Comparison of ENCODE assay signal across 1 cellular context in the genomic region with DNA sequence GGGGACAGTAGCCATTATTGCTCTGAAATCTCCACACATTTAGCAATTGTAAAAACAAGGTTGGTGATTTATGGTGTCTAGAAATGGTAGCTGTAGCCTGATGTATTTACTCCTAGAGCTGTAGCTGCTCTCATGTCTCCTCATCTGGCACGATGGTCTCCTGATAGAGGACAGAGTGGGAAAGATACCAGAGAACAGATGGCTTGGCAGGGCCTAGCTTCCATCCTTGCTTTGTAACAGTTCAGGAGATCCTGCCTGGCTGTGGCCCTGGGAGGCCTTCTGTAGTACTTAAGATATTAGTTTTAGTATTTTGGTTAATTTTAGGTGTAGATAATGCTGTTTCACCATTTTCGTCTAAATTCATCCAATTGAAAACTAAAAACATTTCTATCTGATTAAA.
TF ChIP-seq lines count a peak whose summit lies in the region.

No MANE protein-coding gene starts in this region.

TF ChIP-seq in HepG2, 621 proteins besides CTCF, POLR2A, EP300 and RAD21 (continued from another document):
- TF ChIP-seq ZNF431 (CRISPR knock-in tag; IDR thresholded peaks at IDR 0.05; ENCODE audit: borderline replicate concordance, low read depth) (no peak), NCOA1 (CRISPR knock-in tag; IDR thresholded peaks at IDR 0.05) (no peak), ZNF343 (CRISPR knock-in tag; IDR thresholded peaks at IDR 0.05) (no peak), MXI1 (IDR thresholded peaks at IDR 0.05; ENCODE audit: borderline replicate concordance, low read depth, low read length) (no peak), NFKB2 (CRISPR knock-in tag; IDR thresholded peaks at IDR 0.05; ENCODE audit: borderline replicate concordance) (no peak), ZNF510 (CRISPR knock-in tag; IDR thresholded peaks at IDR 0.05; ENCODE audit: low read depth) (no peak), ZNF10 (CRISPR knock-in tag; IDR thresholded peaks at IDR 0.05; ENCODE audit: borderline replicate concordance, low read depth) (no peak), ZFP36L1 (CRISPR knock-in tag; IDR thresholded peaks at IDR 0.05) (no peak), ZKSCAN8 (CRISPR knock-in tag; IDR thresholded peaks at IDR 0.05; ENCODE audit: borderline replicate concordance) (no peak), IKZF5 (CRISPR knock-in tag; IDR thresholded peaks at IDR 0.05) (no peak), HMGXB4 (CRISPR knock-in tag; IDR thresholded peaks at IDR 0.05; ENCODE audit: borderline replicate concordance in 1 of 2, low read depth in 1 of 2) (no peak), NFKBIZ (CRISPR knock-in tag; IDR thresholded peaks at IDR 0.05) (no peak), TBX2 (CRISPR knock-in tag; IDR thresholded peaks at IDR 0.05; ENCODE audit: borderline replicate concordance) (no peak), IRF2 (CRISPR knock-in tag; IDR thresholded peaks at IDR 0.05) (no peak), HINFP (CRISPR knock-in tag; IDR thresholded peaks at IDR 0.05; ENCODE audit: low read depth) (no peak), MTF2 (CRISPR knock-in tag; IDR thresholded peaks at IDR 0.05; ENCODE audit: borderline replicate concordance) (no peak)
- TF ChIP-seq, protein P1, sequence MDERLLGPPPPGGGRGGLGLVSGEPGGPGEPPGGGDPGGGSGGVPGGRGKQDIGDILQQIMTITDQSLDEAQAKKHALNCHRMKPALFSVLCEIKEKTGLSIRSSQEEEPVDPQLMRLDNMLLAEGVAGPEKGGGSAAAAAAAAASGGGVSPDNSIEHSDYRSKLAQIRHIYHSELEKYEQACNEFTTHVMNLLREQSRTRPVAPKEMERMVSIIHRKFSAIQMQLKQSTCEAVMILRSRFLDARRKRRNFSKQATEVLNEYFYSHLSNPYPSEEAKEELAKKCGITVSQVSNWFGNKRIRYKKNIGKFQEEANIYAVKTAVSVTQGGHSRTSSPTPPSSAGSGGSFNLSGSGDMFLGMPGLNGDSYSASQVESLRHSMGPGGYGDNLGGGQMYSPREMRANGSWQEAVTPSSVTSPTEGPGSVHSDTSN (CRISPR knock-in tag; IDR thresholded peaks at IDR 0.05): no peak
- TF ChIP-seq, protein P2, sequence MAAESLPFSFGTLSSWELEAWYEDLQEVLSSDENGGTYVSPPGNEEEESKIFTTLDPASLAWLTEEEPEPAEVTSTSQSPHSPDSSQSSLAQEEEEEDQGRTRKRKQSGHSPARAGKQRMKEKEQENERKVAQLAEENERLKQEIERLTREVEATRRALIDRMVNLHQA (CRISPR knock-in tag; IDR thresholded peaks at IDR 0.05): no peak
